Comparison of ENCODE assay signal across 1 cellular context in the genomic region with DNA sequence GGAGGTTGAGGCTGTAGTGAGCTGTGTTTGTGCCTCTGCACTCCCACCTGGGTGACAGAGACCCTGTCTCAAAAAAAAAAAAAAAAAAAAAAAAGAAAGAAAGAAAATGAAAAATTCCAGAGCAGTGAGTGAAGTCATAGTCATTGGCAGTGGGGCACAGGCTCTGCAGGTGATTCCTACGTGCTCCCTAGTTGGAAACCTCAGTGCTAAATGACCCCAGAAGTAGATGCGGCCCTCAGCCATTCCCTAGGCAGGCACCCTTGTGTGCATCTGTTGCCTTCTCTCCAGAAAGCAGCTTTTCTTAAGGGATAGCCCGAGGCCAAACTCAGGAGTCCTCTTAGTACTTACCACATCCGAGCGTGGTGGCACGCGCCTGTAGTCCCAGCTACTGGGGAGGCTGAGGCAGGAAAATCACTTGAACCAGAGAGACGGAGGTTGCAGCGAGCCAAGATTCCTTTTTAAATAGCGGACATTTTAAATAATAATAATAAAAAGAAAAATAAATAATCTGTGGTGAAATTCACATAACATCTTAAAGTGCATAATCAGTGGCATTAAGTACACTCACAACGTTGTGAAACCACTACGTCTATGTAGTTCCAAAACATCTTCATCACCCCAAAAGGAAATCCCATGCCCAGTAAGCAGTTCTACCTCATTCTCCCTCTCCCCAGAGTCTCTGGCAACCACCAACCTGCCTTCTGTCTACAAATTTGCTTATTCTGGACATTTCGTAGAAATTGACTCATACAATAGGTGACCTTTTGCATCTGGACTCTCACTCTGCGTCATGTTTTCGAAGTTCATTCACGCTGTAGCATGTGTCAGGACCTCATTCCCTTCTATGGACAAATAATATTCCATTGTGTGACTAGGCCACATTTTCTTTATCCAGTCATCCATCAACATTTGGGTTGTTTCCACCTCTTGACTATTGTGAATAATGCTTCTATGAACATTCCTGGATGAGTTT.
A peak's percentile ranks its signal among the peaks of the same experiment; 100 is the strongest.
TF ChIP-seq lines count a peak whose summit lies in the region.

No MANE protein-coding gene starts in this region.

TF ChIP-seq in IMR-90, 13 proteins besides CTCF, POLR2A, EP300 and RAD21:
- TF ChIP-seq MAFK (IDR thresholded peaks at IDR 0.05; ENCODE audit: low read depth, low read length) (peak; percentile 93), SMC3 (IDR thresholded peaks at IDR 0.05; ENCODE audit: low read depth, low read length) (no peak), FOS (IDR thresholded peaks at IDR 0.05; ENCODE audit: low read depth, low read length) (peak; percentile 93; the same call in 1 of the 2 replicates), CHD1 (IDR thresholded peaks at IDR 0.05; ENCODE audit: low read depth, low read length) (no peak), RCOR1 (IDR thresholded peaks at IDR 0.05; ENCODE audit: insufficient replicate concordance, low read length) (no peak), NFE2L2 (IDR thresholded peaks at IDR 0.05; ENCODE audit: low read depth, low read length) (peak; percentile 35), CEBPB (IDR thresholded peaks at IDR 0.05; ENCODE audit: low read depth, low read length) (peak; percentile 93), MAZ (IDR thresholded peaks at IDR 0.05; ENCODE audit: borderline replicate concordance, low read depth, low read length) (no peak; the same call in 1 of the 2 replicates), MXI1 (IDR thresholded peaks at IDR 0.05; ENCODE audit: borderline replicate concordance, low read depth, low read length) (no peak), RFX5 (IDR thresholded peaks at IDR 0.05; ENCODE audit: low read depth, low read length) (no peak), BHLHE40 (IDR thresholded peaks at IDR 0.05; ENCODE audit: low read depth, low read length) (peak; percentile 71)
- TF ChIP-seq, protein P1, sequence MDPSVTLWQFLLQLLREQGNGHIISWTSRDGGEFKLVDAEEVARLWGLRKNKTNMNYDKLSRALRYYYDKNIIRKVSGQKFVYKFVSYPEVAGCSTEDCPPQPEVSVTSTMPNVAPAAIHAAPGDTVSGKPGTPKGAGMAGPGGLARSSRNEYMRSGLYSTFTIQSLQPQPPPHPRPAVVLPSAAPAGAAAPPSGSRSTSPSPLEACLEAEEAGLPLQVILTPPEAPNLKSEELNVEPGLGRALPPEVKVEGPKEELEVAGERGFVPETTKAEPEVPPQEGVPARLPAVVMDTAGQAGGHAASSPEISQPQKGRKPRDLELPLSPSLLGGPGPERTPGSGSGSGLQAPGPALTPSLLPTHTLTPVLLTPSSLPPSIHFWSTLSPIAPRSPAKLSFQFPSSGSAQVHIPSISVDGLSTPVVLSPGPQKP (IDR thresholded peaks at IDR 0.05; ENCODE audit: borderline replicate concordance, low read depth, low read length): no peak
- TF ChIP-seq, protein P2, sequence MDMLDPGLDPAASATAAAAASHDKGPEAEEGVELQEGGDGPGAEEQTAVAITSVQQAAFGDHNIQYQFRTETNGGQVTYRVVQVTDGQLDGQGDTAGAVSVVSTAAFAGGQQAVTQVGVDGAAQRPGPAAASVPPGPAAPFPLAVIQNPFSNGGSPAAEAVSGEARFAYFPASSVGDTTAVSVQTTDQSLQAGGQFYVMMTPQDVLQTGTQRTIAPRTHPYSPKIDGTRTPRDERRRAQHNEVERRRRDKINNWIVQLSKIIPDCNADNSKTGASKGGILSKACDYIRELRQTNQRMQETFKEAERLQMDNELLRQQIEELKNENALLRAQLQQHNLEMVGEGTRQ (IDR thresholded peaks at IDR 0.05; ENCODE audit: low read depth, low read length): no peak
